8 cellular contexts compared by ENCODE assay signal in genomic region chr12:6889775-6890573, GRCh38. TPM values are rescaled to one million over a fixed set of nuclear protein-coding genes. Genes with fewer than 3 reads are reported as not detected.
DNase-seq lines count a peak whose midpoint lies in the region; ATAC-seq, FAIRE-seq and TF ChIP-seq lines count a peak whose summit lies in the region.
"Not testable (repeated sequence)": the region's sequence is repeated elsewhere in the genome, so short reads cannot be mapped to it uniquely, and the experiment has no call there.

No MANE protein-coding gene starts in this region.

- TF ChIP-seq CTCF in A549 (IDR thresholded peaks at IDR 0.05); HL-60 (IDR thresholded peaks at IDR 0.05; ENCODE audit: insufficient read depth, low read length); nephron progenitor cell (IDR thresholded peaks at IDR 0.05): not testable (repeated sequence)

- H3K4me1 ChIP-seq in A549, result peaks cover 49% of the 10 kb centered on the region
- peaks cover 18% of the 10 kb centered on the region for H3K4me1 ChIP-seq in SJSA1 (replicated peaks)
- peaks cover 14% of the 10 kb centered on the region for H3K4me1 ChIP-seq in iPS-20b (ENCODE audit: insufficient read depth, low read length)

- H3K27me3 Mint-ChIP-seq in activated naive CD4-positive, alpha-beta T cell treated with anti-CD3 and anti-CD28 coated beads for 36 hours (ENCODE audit: low read depth); dendritic cell treated with granulocyte-macrophage colony-stimulating factor and Interleukin-4, amounts not matched to agents 40 ng/mL and 50 ng/mL, for 4 days; nephron progenitor cell (ENCODE audit: low read depth, poor library complexity): not testable (repeated sequence)

- H3K27me3 ChIP-seq in HL-60 (ENCODE audit: insufficient read depth, poor library complexity, severe bottlenecking); SJSA1 (replicated peaks); iPS-20b (ENCODE audit: insufficient read depth, low read length): not testable (repeated sequence)

- peak overlapping the region; percentile 98 for H3K27ac Mint-ChIP-seq in activated naive CD4-positive, alpha-beta T cell treated with anti-CD3 and anti-CD28 coated beads for 36 hours
- H3K27ac Mint-ChIP-seq in dendritic cell treated with granulocyte-macrophage colony-stimulating factor and Interleukin-4, amounts not matched to agents 40 ng/mL and 50 ng/mL, for 4 days, result peak overlapping the region; percentile 93
- H3K27ac Mint-ChIP-seq in nephron progenitor cell, result peak overlapping the region; percentile 99
- H3K27ac Mint-ChIP-seq in stimulated activated effector memory CD8-positive, alpha-beta T cell treated with anti-CD3 and anti-CD28 coated beads, Interleukin-12 subunit alpha, Interleukin-12 subunit beta, amount 100 ng/mL, for 72 hours, result peak overlapping the region; percentile 93

- H3K27ac ChIP-seq in A549 (peak overlapping the region; percentile 94 to 98), HL-60 (replicated peaks) (peak overlapping the region; percentile 81), SJSA1 (peak overlapping the region; percentile 93), iPS-20b (ENCODE audit: low read length) (peak overlapping the region; percentile 81)

- TF ChIP-seq EP300 in A549 (IDR thresholded peaks at IDR 0.05), result not testable (repeated sequence)

- not testable (repeated sequence) for DNase-seq in A549 (ENCODE audit: low read depth in 1 of 2, low spot score in 1 of 2); HL-60 (ENCODE audit: low read depth in 1 of 2, low spot score in 1 of 2); SJSA1 (ENCODE audit: low read depth in 1 of 2, low spot score in 2 of 2); activated naive CD4-positive, alpha-beta T cell treated with anti-CD3 and anti-CD28 coated beads for 36 hours; nephron progenitor cell; stimulated activated effector memory CD8-positive, alpha-beta T cell treated with anti-CD3 and anti-CD28 coated beads, Interleukin-12 subunit alpha, Interleukin-12 subunit beta, amount 100 ng/mL, for 72 hours (ENCODE audit: low spot score in 2 of 2)

- CTCF ChIA-PET in A549 (lab: Yijun Ruan, JAX), result interaction anchor here (0.7 to 9.5 kb wide), 4 partner anchors 14 to 153 kb away, joined by 3 to 399 read pairs (median 50); partner anchors contain the start of genes CDCA3, LRRC23, SPSB2 and TPI1
- CTCF ChIA-PET in activated naive CD4-positive, alpha-beta T cell treated with anti-CD3 and anti-CD28 coated beads for 36 hours (lab: Charles Lee), result interaction anchor here (1.0 kb wide), 1 partner anchor 352 kb away, joined by 3 read pairs; no protein-coding TSS in a partner anchor

- peaks cover 16% of the 10 kb centered on the region for H3K4me1 Mint-ChIP-seq in activated naive CD4-positive, alpha-beta T cell treated with anti-CD3 and anti-CD28 coated beads for 36 hours (ENCODE audit: low read depth)
- H3K4me1 Mint-ChIP-seq in dendritic cell treated with granulocyte-macrophage colony-stimulating factor and Interleukin-4, amounts not matched to agents 40 ng/mL and 50 ng/mL, for 4 days (ENCODE audit: low read depth), result peaks cover 37% of the 10 kb centered on the region
- H3K4me1 Mint-ChIP-seq in nephron progenitor cell, result peaks cover 40% of the 10 kb centered on the region
- H3K4me1 Mint-ChIP-seq in stimulated activated effector memory CD8-positive, alpha-beta T cell treated with anti-CD3 and anti-CD28 coated beads, Interleukin-12 subunit alpha, Interleukin-12 subunit beta, amount 100 ng/mL, for 72 hours, result peaks cover 13% of the 10 kb centered on the region

- H3K9me3 Mint-ChIP-seq in activated naive CD4-positive, alpha-beta T cell treated with anti-CD3 and anti-CD28 coated beads for 36 hours; dendritic cell treated with granulocyte-macrophage colony-stimulating factor and Interleukin-4, amounts not matched to agents 40 ng/mL and 50 ng/mL, for 4 days; nephron progenitor cell; stimulated activated effector memory CD8-positive, alpha-beta T cell treated with anti-CD3 and anti-CD28 coated beads, Interleukin-12 subunit alpha, Interleukin-12 subunit beta, amount 100 ng/mL, for 72 hours: not testable (repeated sequence)

- WGBS in A549 (ENCODE audit: missing lambda C conversion rate), result 92% methylated on average over 21 of the region's 21 CpGs

- not testable (repeated sequence) for H3K36me3 Mint-ChIP-seq in activated naive CD4-positive, alpha-beta T cell treated with anti-CD3 and anti-CD28 coated beads for 36 hours (ENCODE audit: low read depth); dendritic cell treated with granulocyte-macrophage colony-stimulating factor and Interleukin-4, amounts not matched to agents 40 ng/mL and 50 ng/mL, for 4 days (ENCODE audit: low read depth); nephron progenitor cell (ENCODE audit: low read depth); stimulated activated effector memory CD8-positive, alpha-beta T cell treated with anti-CD3 and anti-CD28 coated beads, Interleukin-12 subunit alpha, Interleukin-12 subunit beta, amount 100 ng/mL, for 72 hours

- peak overlapping the region; percentile 90 for H3K4me3 Mint-ChIP-seq in activated naive CD4-positive, alpha-beta T cell treated with anti-CD3 and anti-CD28 coated beads for 36 hours
- H3K4me3 Mint-ChIP-seq in dendritic cell treated with granulocyte-macrophage colony-stimulating factor and Interleukin-4, amounts not matched to agents 40 ng/mL and 50 ng/mL, for 4 days, result not testable (repeated sequence)
- H3K4me3 Mint-ChIP-seq in nephron progenitor cell, result peak overlapping the region; percentile 79
- H3K4me3 Mint-ChIP-seq in stimulated activated effector memory CD8-positive, alpha-beta T cell treated with anti-CD3 and anti-CD28 coated beads, Interleukin-12 subunit alpha, Interleukin-12 subunit beta, amount 100 ng/mL, for 72 hours, result peak overlapping the region; percentile 75

- not testable (repeated sequence) for H3K4me3 ChIP-seq in A549; HL-60 (replicated peaks; ENCODE audit: insufficient read depth, low read length); SJSA1
- H3K4me3 ChIP-seq in iPS-20b (ENCODE audit: low read length), result peak overlapping the region; percentile 47

- not testable (repeated sequence) for H3K9me3 ChIP-seq in A549; SJSA1 (replicated peaks); iPS-20b (ENCODE audit: insufficient read depth, low read depth, low read length)

- POLR2A ChIA-PET in A549 (lab: Yijun Ruan, JAX), result interaction anchor here (1.0 kb wide), 1 partner anchor 17 kb away, joined by 4 read pairs; the partner anchor contains the start of gene SPSB2

- intact Hi-C loops in activated naive CD4-positive, alpha-beta T cell treated with anti-CD3 and anti-CD28 coated beads for 36 hours (cut with micrococcal nuclease); dendritic cell treated with granulocyte-macrophage colony-stimulating factor and Interleukin-4, amounts not matched to agents 40 ng/mL and 50 ng/mL, for 4 days (cut with micrococcal nuclease): not testable (repeated sequence)

- H3K36me3 ChIP-seq in SJSA1, result peaks cover 11% of the 10 kb centered on the region
- H3K36me3 ChIP-seq in iPS-20b (ENCODE audit: insufficient read depth, low read depth, low read length), result not testable (repeated sequence)

- FAIRE-seq in A549 (lab: Jason Lieb, UNC), result not testable (repeated sequence)

- not testable (repeated sequence) for TF ChIP-seq RAD21 in A549 (conservative IDR thresholded peaks at IDR 0.05 in 1 of 2, IDR thresholded peaks at IDR 0.05 in 1 of 2)

- H3K9ac ChIP-seq in iPS-20b (ENCODE audit: low read depth, low read length), result peak overlapping the region; percentile 82

- not testable (repeated sequence) for ATAC-seq in A549; stimulated activated effector memory CD8-positive, alpha-beta T cell treated with anti-CD3 and anti-CD28 coated beads, Interleukin-12 subunit alpha, Interleukin-12 subunit beta, amount 100 ng/mL, for 72 hours

- H3K4me2 ChIP-seq in A549, result peak overlapping the region; percentile 70

- not testable (repeated sequence) for TF ChIP-seq POLR2A in A549 (IDR thresholded peaks at IDR 0.05; ENCODE audit: low read length)

RNA-seq across cellular contexts. Expression of gene LRRC23, which starts 14.6 kb away (rescaled TPM):
- polyA plus RNA-seq in A549 (2011; rRNA removed) (33.3 and 40.4 TPM in 2 replicates), A549 (2017; fragmentation: RNase III; extraction: RNeasy Plus Mini Kit Qiagen cat#74134 plus additional on column Dnase treatment) (17.2 to 19.1 TPM (median 19.1 TPM) in 3 replicates)
- 19.4 and 20.2 TPM in 2 replicates for polyA plus RNA-seq in A549 (2012; cell fraction: cytosol; rRNA removed)
- 11.1 and 15.2 TPM in 2 replicates for polyA plus RNA-seq in A549 (2012; cell fraction: nucleus; rRNA removed)
- 16.6 and 22.1 TPM in 2 replicates for polyA minus RNA-seq in A549 (2011; rRNA and poly(A)+ RNA removed)
- 12.2 and 20.0 TPM in 2 replicates for total RNA-seq in SJSA1 (2014; rRNA removed; shearing (Covaris generic))
- 1 to 10 TPM; 6.3 to 6.4 TPM for total RNA-seq in activated naive CD4-positive, alpha-beta T cell treated with anti-CD3 and anti-CD28 coated beads for 36 hours

RNA-seq across cellular contexts. Expression of gene SPSB2, which starts 16.9 kb away (rescaled TPM):
- polyA plus RNA-seq in A549 (2011; rRNA removed) (15.3 and 16.8 TPM in 2 replicates), A549 (2017; fragmentation: RNase III; extraction: RNeasy Plus Mini Kit Qiagen cat#74134 plus additional on column Dnase treatment) (20.8 to 22.1 TPM (median 21.8 TPM) in 3 replicates)
- 42.8 and 51.9 TPM in 2 replicates for polyA plus RNA-seq in A549 (2012; cell fraction: cytosol; rRNA removed)
- 44.4 and 50.4 TPM in 2 replicates for polyA plus RNA-seq in A549 (2012; cell fraction: nucleus; rRNA removed)
- polyA minus RNA-seq in A549 (2011; rRNA and poly(A)+ RNA removed), result 8.9 and 9.8 TPM in 2 replicates
- total RNA-seq in SJSA1 (2014; rRNA removed; shearing (Covaris generic)), result 14.1 and 16.2 TPM in 2 replicates
- 1 to 10 TPM; 2.6 to 2.8 TPM for total RNA-seq in activated naive CD4-positive, alpha-beta T cell treated with anti-CD3 and anti-CD28 coated beads for 36 hours

RNA-seq across cellular contexts. Expression of gene TPI1, which starts 22.6 kb away (rescaled TPM):
- polyA plus RNA-seq in A549 (2011; rRNA removed), result 1,913 and 2,511 TPM in 2 replicates
- polyA plus RNA-seq in A549 (2012; cell fraction: cytosol; rRNA removed), result 2,740 and 2,946 TPM in 2 replicates
- polyA plus RNA-seq in A549 (2012; cell fraction: nucleus; rRNA removed), result 1,813 and 1,843 TPM in 2 replicates
- polyA plus RNA-seq in A549 (2017; fragmentation: RNase III; extraction: RNeasy Plus Mini Kit Qiagen cat#74134 plus additional on column Dnase treatment), result 1,221 to 1,293 TPM (median 1,253 TPM) in 3 replicates
- polyA minus RNA-seq in A549 (2011; rRNA and poly(A)+ RNA removed), result 2,693 and 3,241 TPM in 2 replicates
- total RNA-seq in SJSA1 (2014; rRNA removed; shearing (Covaris generic)), result 1,911 and 2,129 TPM in 2 replicates
- total RNA-seq in activated naive CD4-positive, alpha-beta T cell treated with anti-CD3 and anti-CD28 coated beads for 36 hours, result 1,000 to 10,000 TPM; 1,222 to 1,282 TPM

RNA-seq across cellular contexts. Expression of gene ENO2, which starts 24.4 kb away (rescaled TPM):
- polyA plus RNA-seq in A549 (2011; rRNA removed), result 26.2 and 45.1 TPM in 2 replicates
- polyA plus RNA-seq in A549 (2012; cell fraction: cytosol; rRNA removed), result 38.3 and 43.1 TPM in 2 replicates
- polyA plus RNA-seq in A549 (2012; cell fraction: nucleus; rRNA removed), result 103 and 139 TPM in 2 replicates
- 31.0 to 38.6 TPM (median 31.6 TPM) in 3 replicates for polyA plus RNA-seq in A549 (2017; fragmentation: RNase III; extraction: RNeasy Plus Mini Kit Qiagen cat#74134 plus additional on column Dnase treatment)
- polyA minus RNA-seq in A549 (2011; rRNA and poly(A)+ RNA removed), result 20.9 and 25.3 TPM in 2 replicates
- total RNA-seq in SJSA1 (2014; rRNA removed; shearing (Covaris generic)), result 5.3 and 7.1 TPM in 2 replicates
- total RNA-seq in activated naive CD4-positive, alpha-beta T cell treated with anti-CD3 and anti-CD28 coated beads for 36 hours, result 100 to 1,000 TPM; 128 to 131 TPM

RNA-seq across cellular contexts. Expression of gene ATN1, which starts 37.8 kb away (rescaled TPM):
- 11.3 and 23.1 TPM in 2 replicates for polyA plus RNA-seq in A549 (2011; rRNA removed)
- 26.7 and 40.3 TPM in 2 replicates for polyA plus RNA-seq in A549 (2012; cell fraction: cytosol; rRNA removed)
- 96.0 and 102 TPM in 2 replicates for polyA plus RNA-seq in A549 (2012; cell fraction: nucleus; rRNA removed)
- polyA plus RNA-seq in A549 (2017; fragmentation: RNase III; extraction: RNeasy Plus Mini Kit Qiagen cat#74134 plus additional on column Dnase treatment), result 40.3 to 51.6 TPM (median 51.2 TPM) in 3 replicates
- polyA minus RNA-seq in A549 (2011; rRNA and poly(A)+ RNA removed), result 14.1 and 24.0 TPM in 2 replicates
- 6.0 and 7.2 TPM in 2 replicates for total RNA-seq in SJSA1 (2014; rRNA removed; shearing (Covaris generic))
- 10 to 100 TPM; 20.1 to 22.2 TPM for total RNA-seq in activated naive CD4-positive, alpha-beta T cell treated with anti-CD3 and anti-CD28 coated beads for 36 hours
